Comparison of ENCODE assay signal across 8 cellular contexts in genomic region chr3:184524981-184525336, GRCh38. TPM values are rescaled to one million over a fixed set of nuclear protein-coding genes. Genes with fewer than 3 reads are reported as not detected.
DNase-seq lines count a peak whose midpoint lies in the region; ATAC-seq, FAIRE-seq and TF ChIP-seq lines count a peak whose summit lies in the region.

No MANE protein-coding gene starts in this region.

- no peak for ATAC-seq in A549
- no peak for ATAC-seq in HG03039 (IDR thresholded peaks at IDR 0.05; ENCODE audit: unreplicated experiment)

- H3K36me3 Mint-ChIP-seq in activated naive CD4-positive, alpha-beta T cell treated with anti-CD3 and anti-CD28 coated beads, Interleukin-2, amount 10 ng/mL, durations not matched to agents 7 days and 5 days = no peaks in the 10 kb centered on the region

- H3K4me3 Mint-ChIP-seq in activated naive CD4-positive, alpha-beta T cell treated with anti-CD3 and anti-CD28 coated beads, Interleukin-2, amount 10 ng/mL, durations not matched to agents 7 days and 5 days = peak overlapping the region; percentile 84

- no peak for TF ChIP-seq EP300 in A549 (IDR thresholded peaks at IDR 0.05)

- 7% methylated on average over 4 of the region's 7 CpGs for WGBS in A549 (ENCODE audit: missing lambda C conversion rate)

- no peak for TF ChIP-seq CTCF in A549 (IDR thresholded peaks at IDR 0.05)
- no peak for TF ChIP-seq CTCF in left ventricle myocardium inferior (IDR thresholded peaks at IDR 0.05; ENCODE audit: borderline replicate concordance)

- H3K4me2 ChIP-seq in A549 = peak overlapping the region; percentile 79

- CTCF ChIA-PET in A549 (lab: Yijun Ruan, JAX) = interaction anchor here (0.7 to 9.8 kb wide), 3 partner anchors 11 to 150 kb away, joined by 3 to 51 read pairs (median 3); no protein-coding TSS in a partner anchor
- CTCF ChIA-PET in activated naive CD4-positive, alpha-beta T cell treated with anti-CD3 and anti-CD28 coated beads, Interleukin-2, amount 10 ng/mL, durations not matched to agents 7 days and 5 days (lab: Charles Lee) = interaction anchor here (0.8 to 2.8 kb wide), 5 partner anchors 11 to 283 kb away, joined by 3 to 15 read pairs (median 6); no protein-coding TSS in a partner anchor

- H3K4me1 ChIP-seq in A549 (no peaks in the 10 kb centered on the region), HUES6 (ENCODE audit: control insufficient read depth, insufficient read depth, low read length) (peaks cover 11% of the 10 kb centered on the region; the same call in 1 of the 2 replicates), left ventricle myocardium inferior (peaks cover 18% of the 10 kb centered on the region), skeletal muscle tissue (ENCODE audit: control insufficient read depth in 3 of 3, insufficient read depth in 3 of 3, low read length in 3 of 3) (peaks cover 7 to 15% (median 11%) of the 10 kb centered on the region in 3 donors)

- intact Hi-C loops in left ventricle myocardium inferior (cut with micrococcal nuclease) = no loop called here

- no peaks in the 10 kb centered on the region for H3K9me3 ChIP-seq in A549
- no peaks in the 10 kb centered on the region for H3K9me3 ChIP-seq in HUES6 (ENCODE audit: control insufficient read depth, insufficient read depth, low read depth, low read length)
- no peaks in the 10 kb centered on the region for H3K9me3 ChIP-seq in left ventricle myocardium inferior (replicated peaks)
- no peaks in the 10 kb centered on the region for H3K9me3 ChIP-seq in skeletal muscle tissue (ENCODE audit: control insufficient read depth in 3 of 3, low read length in 3 of 3)

- H3K27me3 ChIP-seq in HUES6 (ENCODE audit: control insufficient read depth, insufficient read depth, low read length) (peaks cover 24% of the 10 kb centered on the region), left ventricle myocardium inferior (ENCODE audit: low read depth) (peaks cover 99% of the 10 kb centered on the region), skeletal muscle tissue (ENCODE audit: control insufficient read depth in 3 of 3, insufficient read depth in 3 of 3, low read length in 3 of 3) (peaks cover 33 to 39% (median 34%) of the 10 kb centered on the region in 3 donors)

- H3K27me3 Mint-ChIP-seq in activated naive CD4-positive, alpha-beta T cell treated with anti-CD3 and anti-CD28 coated beads, Interleukin-2, amount 10 ng/mL, durations not matched to agents 7 days and 5 days = peaks cover 57% of the 10 kb centered on the region

- H3K36me3 ChIP-seq in HUES6 (ENCODE audit: control insufficient read depth, insufficient read depth, low read length) = no peaks in the 10 kb centered on the region
- H3K36me3 ChIP-seq in left ventricle myocardium inferior = no peaks in the 10 kb centered on the region
- H3K36me3 ChIP-seq in skeletal muscle tissue (ENCODE audit: control insufficient read depth in 3 of 3, insufficient read depth in 3 of 3, low read length in 3 of 3) = no peaks in the 10 kb centered on the region

- H3K27ac ChIP-seq in A549 = peak overlapping the region in 1 of 2 experiments; percentile 40; a peak in 1 of 6 replicates
- H3K27ac ChIP-seq in HUES6 (ENCODE audit: low read depth, low read length) = no peak overlapping the region
- peak overlapping the region; percentile 57 for H3K27ac ChIP-seq in left ventricle myocardium inferior (replicated peaks)
- H3K27ac ChIP-seq in skeletal muscle tissue (ENCODE audit: low read depth, low read length) = peak overlapping the region; percentile 30

- POLR2A ChIA-PET in A549 (lab: Yijun Ruan, JAX) = no interaction called here

- H3K9me3 Mint-ChIP-seq in activated naive CD4-positive, alpha-beta T cell treated with anti-CD3 and anti-CD28 coated beads, Interleukin-2, amount 10 ng/mL, durations not matched to agents 7 days and 5 days = no peaks in the 10 kb centered on the region

- peak overlapping the region; percentile 72 for H3K27ac Mint-ChIP-seq in activated naive CD4-positive, alpha-beta T cell treated with anti-CD3 and anti-CD28 coated beads, Interleukin-2, amount 10 ng/mL, durations not matched to agents 7 days and 5 days

- no peak for TF ChIP-seq RAD21 in A549 (conservative IDR thresholded peaks at IDR 0.05 in 1 of 2, IDR thresholded peaks at IDR 0.05 in 1 of 2)

- DNase-seq in A549 (ENCODE audit: low read depth in 1 of 2, low spot score in 1 of 2) = no peak
- DNase-seq in activated naive CD4-positive, alpha-beta T cell treated with anti-CD3 and anti-CD28 coated beads, Interleukin-2, amount 10 ng/mL, durations not matched to agents 7 days and 5 days = peak; percentile 52
- no peak for DNase-seq in left ventricle myocardium inferior
- DNase-seq in activated CD8-positive, alpha-beta memory T cell treated with anti-CD3 and anti-CD28 coated beads, Interleukin-2, amount 50 U/mL, for 48 hours = no peak
- no peak for DNase-seq in germinal center (ENCODE audit: low spot score)

- TF ChIP-seq POLR2A in A549 (IDR thresholded peaks at IDR 0.05; ENCODE audit: low read length) = no peak

- H3K9ac ChIP-seq in HUES6 (ENCODE audit: low read length) (peak overlapping the region; percentile 69), skeletal muscle tissue (ENCODE audit: low read depth in 1 of 3, low read length in 3 of 3) (peak overlapping the region in 2 of 3 donors; percentile 53 to 74)

- FAIRE-seq in A549 (lab: Jason Lieb, UNC) = no peak

- H3K4me1 Mint-ChIP-seq in activated naive CD4-positive, alpha-beta T cell treated with anti-CD3 and anti-CD28 coated beads, Interleukin-2, amount 10 ng/mL, durations not matched to agents 7 days and 5 days = peaks cover 25% of the 10 kb centered on the region

- H3K4me3 ChIP-seq in A549 (peak overlapping the region; percentile 37; the same call in 2 of the 3 replicates), HUES6 (ENCODE audit: low read depth, low read length) (peak overlapping the region; percentile 78), left ventricle myocardium inferior (peak overlapping the region; percentile 67), skeletal muscle tissue (ENCODE audit: low read length in 3 of 3) (peak overlapping the region; percentile 38 to 68 (median 62))

TF ChIP-seq in A549, 52 proteins besides CTCF, POLR2A, EP300 and RAD21:
- TF ChIP-seq ESRRA (IDR thresholded peaks at IDR 0.05; ENCODE audit: borderline replicate concordance, low read length) (no peak), PHF8 (IDR thresholded peaks at IDR 0.05; ENCODE audit: borderline replicate concordance, low read depth) (no peak), REST (IDR thresholded peaks at IDR 0.05) (no peak), ZC3H11A (IDR thresholded peaks at IDR 0.05) (no peak), HMGXB4 (CRISPR knock-in tag; IDR thresholded peaks at IDR 0.05; ENCODE audit: borderline replicate concordance) (no peak)

RNA-seq across cellular contexts. Expression of gene EPHB3, which starts 36.6 kb away (rescaled TPM):
- 0.36 and 0.52 TPM in 2 replicates for polyA plus RNA-seq in A549 (2011; rRNA removed)
- 0.25 and 0.29 TPM in 2 replicates for polyA plus RNA-seq in A549 (2012; cell fraction: cytosol; rRNA removed)
- 0.84 and 1.2 TPM in 2 replicates for polyA plus RNA-seq in A549 (2012; cell fraction: nucleus; rRNA removed)
- polyA plus RNA-seq in A549 (2017; fragmentation: RNase III; extraction: RNeasy Plus Mini Kit Qiagen cat#74134 plus additional on column Dnase treatment) = 0.18 to 0.50 TPM (median 0.29 TPM) in 3 replicates
- polyA minus RNA-seq in A549 (2011; rRNA and poly(A)+ RNA removed) = 0.12 and 1.1 TPM in 2 replicates
- 5.0 TPM for total RNA-seq in left ventricle myocardium inferior
- total RNA-seq in skeletal muscle tissue = 27.7 TPM
